In the genomic region with DNA sequence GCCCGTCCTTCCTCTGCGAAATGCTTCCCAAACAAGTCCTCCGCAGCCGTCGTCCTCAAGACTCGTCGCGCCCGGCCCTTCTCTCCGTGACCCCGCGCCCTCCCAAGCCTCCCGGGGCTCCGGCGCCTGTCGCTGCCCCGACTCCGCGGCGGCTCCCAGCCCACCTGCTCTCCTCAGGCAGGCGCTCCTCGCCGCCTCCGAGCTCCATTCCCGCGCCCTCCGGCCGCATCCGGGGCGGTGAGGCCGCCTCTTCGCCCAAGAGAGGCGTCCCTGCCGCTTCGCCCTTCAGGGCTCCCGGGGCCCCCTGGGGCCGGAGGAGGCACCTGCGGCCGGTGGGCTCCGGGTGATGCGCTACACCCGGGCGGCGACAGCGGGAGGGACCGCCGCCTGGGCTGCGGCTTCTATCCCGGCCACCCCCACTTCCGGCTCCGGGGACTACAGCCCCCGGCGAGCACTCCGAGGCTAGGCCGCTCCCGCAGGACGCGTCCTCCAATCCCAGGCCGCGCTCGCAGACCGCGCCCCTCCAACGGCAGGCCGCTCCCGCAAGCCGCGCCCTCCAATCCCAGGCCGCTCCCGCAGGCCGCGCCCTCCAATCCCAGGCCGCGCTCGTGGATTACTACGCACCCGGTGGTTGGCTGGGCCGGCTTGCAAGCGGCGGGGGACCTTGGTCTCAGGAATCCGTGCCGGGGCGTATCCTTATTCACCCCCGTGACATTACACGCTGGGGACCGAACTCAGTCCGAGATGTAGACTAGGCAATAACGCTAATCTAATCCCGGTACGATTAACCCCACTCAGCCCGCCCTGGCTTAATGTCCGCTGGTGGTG, we compare ENCODE assay signal across 8 cellular contexts. TPM values are rescaled to one million over a fixed set of nuclear protein-coding genes. Genes with fewer than 3 reads are reported as not detected.
DNase-seq lines count a peak whose midpoint lies in the region; ATAC-seq and TF ChIP-seq lines count a peak whose summit lies in the region.

A gene (minus strand): TSS at position 414 of the 828 bp plus-strand sequence. CDS start 185 bp downstream, at position 229.

- no peaks in the 10 kb centered on the region for H3K9me3 ChIP-seq in SK-N-SH

- peak; percentile 93 for DNase-seq in NCI-H1092 (lab: John Stamatoyannopoulos, UW)
- peak; percentile 98 for DNase-seq in SK-N-SH
- DNase-seq in activated naive CD4-positive, alpha-beta T cell treated with anti-CD3 and anti-CD28 coated beads, Interleukin-2, amount 50 U/mL, for 16 hours = peak; percentile 96
- peak; percentile 97 for DNase-seq in globus pallidus (ENCODE audit: low spot score)
- DNase-seq in nucleus accumbens (lab: John Stamatoyannopoulos, UW) = peak; percentile 79 to 98 (median 95)
- peak; percentile 95 for DNase-seq in superior temporal gyrus (ENCODE audit: extremely low spot score)

- peaks cover 42% of the 10 kb centered on the region for H3K79me2 ChIP-seq in SK-N-SH (ENCODE audit: insufficient read depth)

- no peaks in the 10 kb centered on the region for H3K9me2 ChIP-seq in SK-N-SH

- peak within 1 kb of the TSS; percentile 79 for H3K9ac ChIP-seq in SK-N-SH

- under 1% methylated on average over 44 of the region's 92 CpGs for WGBS in SK-N-SH (ENCODE audit: low lambda C conversion rate)

- H2AFZ ChIP-seq in SK-N-SH (ENCODE audit: low read depth) = peak within 1 kb of the TSS; percentile 100

- peak; percentile 82 for ATAC-seq in HG02588 (IDR thresholded peaks at IDR 0.05; ENCODE audit: unreplicated experiment)

- CTCF ChIA-PET in SK-N-SH (lab: Yijun Ruan, JAX) = interaction anchor here (1.2 to 1.7 kb wide), 2 partner anchors 12 to 138 kb away, joined by 4 to 5 read pairs; a partner anchor contains a TSS

- TF ChIP-seq RAD21 in SK-N-SH (IDR thresholded peaks at IDR 0.05; ENCODE audit: low read length) = no peak

- POLR2A ChIA-PET in SK-N-SH (lab: Yijun Ruan, JAX) = interaction anchor here (1.0 to 1.5 kb wide), 3 partner anchors 9 to 29 kb away, joined by 3 read pairs; no protein-coding TSS in a partner anchor

- no peaks in the 10 kb centered on the region for H3K36me3 ChIP-seq in SK-N-SH (replicated peaks in 1 of 2; ENCODE audit: control insufficient read depth in 1 of 2, insufficient read depth in 2 of 2, low read length in 1 of 2)

- no peaks in the 10 kb centered on the region for H4K20me1 ChIP-seq in SK-N-SH (ENCODE audit: insufficient read depth)

- H3K4me3 ChIP-seq in GM08714 (ENCODE audit: low read length) (peak within 1 kb of the TSS; percentile 81), SK-N-SH (ENCODE audit: low read depth in 2 of 2, low read length in 1 of 2) (peak within 1 kb of the TSS; percentile 70 to 99)

- H3K27ac ChIP-seq in SK-N-SH (ENCODE audit: low read depth in 2 of 2, low read length in 1 of 2) = peak within 1 kb of the TSS; percentile 68 to 73

- peak within 1 kb of the TSS; percentile 95 for H3K4me2 ChIP-seq in SK-N-SH

- peaks cover 0 to 10% of the 10 kb centered on the region in 2 experiments; a peak in 1 of 4 replicates for H3K4me1 ChIP-seq in SK-N-SH (ENCODE audit: control insufficient read depth in 1 of 2, insufficient read depth in 2 of 2, low read depth in 1 of 2, low read length in 1 of 2)

- H3K27me3 ChIP-seq in SK-N-SH (ENCODE audit: insufficient read depth) = no peaks in the 10 kb centered on the region

- no peak for TF ChIP-seq EP300 in SK-N-SH (IDR thresholded peaks at IDR 0.05; ENCODE audit: borderline replicate concordance in 1 of 2, low read depth in 1 of 2, low read length in 1 of 2)

- no peak for TF ChIP-seq CTCF in SK-N-SH (IDR thresholded peaks at IDR 0.05)

- peaks cover 4% of the 10 kb centered on the region for H3F3A ChIP-seq in SK-N-SH (replicated peaks; ENCODE audit: insufficient read depth)

TF ChIP-seq in SK-N-SH, 30 proteins besides CTCF, POLR2A, EP300 and RAD21 (continues in another document):
- TF ChIP-seq, protein P1, sequence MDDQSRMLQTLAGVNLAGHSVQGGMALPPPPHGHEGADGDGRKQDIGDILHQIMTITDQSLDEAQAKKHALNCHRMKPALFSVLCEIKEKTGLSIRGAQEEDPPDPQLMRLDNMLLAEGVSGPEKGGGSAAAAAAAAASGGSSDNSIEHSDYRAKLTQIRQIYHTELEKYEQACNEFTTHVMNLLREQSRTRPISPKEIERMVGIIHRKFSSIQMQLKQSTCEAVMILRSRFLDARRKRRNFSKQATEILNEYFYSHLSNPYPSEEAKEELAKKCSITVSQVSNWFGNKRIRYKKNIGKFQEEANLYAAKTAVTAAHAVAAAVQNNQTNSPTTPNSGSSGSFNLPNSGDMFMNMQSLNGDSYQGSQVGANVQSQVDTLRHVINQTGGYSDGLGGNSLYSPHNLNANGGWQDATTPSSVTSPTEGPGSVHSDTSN (IDR thresholded peaks at IDR 0.05) = no peak
- TF ChIP-seq, protein P2, sequence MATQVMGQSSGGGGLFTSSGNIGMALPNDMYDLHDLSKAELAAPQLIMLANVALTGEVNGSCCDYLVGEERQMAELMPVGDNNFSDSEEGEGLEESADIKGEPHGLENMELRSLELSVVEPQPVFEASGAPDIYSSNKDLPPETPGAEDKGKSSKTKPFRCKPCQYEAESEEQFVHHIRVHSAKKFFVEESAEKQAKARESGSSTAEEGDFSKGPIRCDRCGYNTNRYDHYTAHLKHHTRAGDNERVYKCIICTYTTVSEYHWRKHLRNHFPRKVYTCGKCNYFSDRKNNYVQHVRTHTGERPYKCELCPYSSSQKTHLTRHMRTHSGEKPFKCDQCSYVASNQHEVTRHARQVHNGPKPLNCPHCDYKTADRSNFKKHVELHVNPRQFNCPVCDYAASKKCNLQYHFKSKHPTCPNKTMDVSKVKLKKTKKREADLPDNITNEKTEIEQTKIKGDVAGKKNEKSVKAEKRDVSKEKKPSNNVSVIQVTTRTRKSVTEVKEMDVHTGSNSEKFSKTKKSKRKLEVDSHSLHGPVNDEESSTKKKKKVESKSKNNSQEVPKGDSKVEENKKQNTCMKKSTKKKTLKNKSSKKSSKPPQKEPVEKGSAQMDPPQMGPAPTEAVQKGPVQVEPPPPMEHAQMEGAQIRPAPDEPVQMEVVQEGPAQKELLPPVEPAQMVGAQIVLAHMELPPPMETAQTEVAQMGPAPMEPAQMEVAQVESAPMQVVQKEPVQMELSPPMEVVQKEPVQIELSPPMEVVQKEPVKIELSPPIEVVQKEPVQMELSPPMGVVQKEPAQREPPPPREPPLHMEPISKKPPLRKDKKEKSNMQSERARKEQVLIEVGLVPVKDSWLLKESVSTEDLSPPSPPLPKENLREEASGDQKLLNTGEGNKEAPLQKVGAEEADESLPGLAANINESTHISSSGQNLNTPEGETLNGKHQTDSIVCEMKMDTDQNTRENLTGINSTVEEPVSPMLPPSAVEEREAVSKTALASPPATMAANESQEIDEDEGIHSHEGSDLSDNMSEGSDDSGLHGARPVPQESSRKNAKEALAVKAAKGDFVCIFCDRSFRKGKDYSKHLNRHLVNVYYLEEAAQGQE (IDR thresholded peaks at IDR 0.05; ENCODE audit: low read depth, low read length) = no peak
- TF ChIP-seq, protein P3, sequence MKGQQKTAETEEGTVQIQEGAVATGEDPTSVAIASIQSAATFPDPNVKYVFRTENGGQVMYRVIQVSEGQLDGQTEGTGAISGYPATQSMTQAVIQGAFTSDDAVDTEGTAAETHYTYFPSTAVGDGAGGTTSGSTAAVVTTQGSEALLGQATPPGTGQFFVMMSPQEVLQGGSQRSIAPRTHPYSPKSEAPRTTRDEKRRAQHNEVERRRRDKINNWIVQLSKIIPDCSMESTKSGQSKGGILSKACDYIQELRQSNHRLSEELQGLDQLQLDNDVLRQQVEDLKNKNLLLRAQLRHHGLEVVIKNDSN (IDR thresholded peaks at IDR 0.05; ENCODE audit: borderline replicate concordance, low read depth) = 0 out of 2 replicates have a peak, but pooled peaks have one; percentile 6
- TF ChIP-seq, protein P4, sequence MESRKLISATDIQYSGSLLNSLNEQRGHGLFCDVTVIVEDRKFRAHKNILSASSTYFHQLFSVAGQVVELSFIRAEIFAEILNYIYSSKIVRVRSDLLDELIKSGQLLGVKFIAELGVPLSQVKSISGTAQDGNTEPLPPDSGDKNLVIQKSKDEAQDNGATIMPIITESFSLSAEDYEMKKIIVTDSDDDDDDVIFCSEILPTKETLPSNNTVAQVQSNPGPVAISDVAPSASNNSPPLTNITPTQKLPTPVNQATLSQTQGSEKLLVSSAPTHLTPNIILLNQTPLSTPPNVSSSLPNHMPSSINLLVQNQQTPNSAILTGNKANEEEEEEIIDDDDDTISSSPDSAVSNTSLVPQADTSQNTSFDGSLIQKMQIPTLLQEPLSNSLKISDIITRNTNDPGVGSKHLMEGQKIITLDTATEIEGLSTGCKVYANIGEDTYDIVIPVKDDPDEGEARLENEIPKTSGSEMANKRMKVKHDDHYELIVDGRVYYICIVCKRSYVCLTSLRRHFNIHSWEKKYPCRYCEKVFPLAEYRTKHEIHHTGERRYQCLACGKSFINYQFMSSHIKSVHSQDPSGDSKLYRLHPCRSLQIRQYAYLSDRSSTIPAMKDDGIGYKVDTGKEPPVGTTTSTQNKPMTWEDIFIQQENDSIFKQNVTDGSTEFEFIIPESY (IDR thresholded peaks at IDR 0.05; ENCODE audit: borderline replicate concordance, low read depth) = no peak
- TF ChIP-seq ELF1 (IDR thresholded peaks at IDR 0.05) (peak; percentile 93), EZH2phosphoT487 (IDR thresholded peaks at IDR 0.05; ENCODE audit: borderline replicate concordance, low read depth) (no peak), TEAD4 (IDR thresholded peaks at IDR 0.05; ENCODE audit: borderline replicate concordance, insufficient read depth) (no peak), TAF1 (IDR thresholded peaks at IDR 0.05; ENCODE audit: borderline replicate concordance, low read depth, low read length) (peak; percentile 70), MEF2A (IDR thresholded peaks at IDR 0.05; ENCODE audit: borderline replicate concordance, low read depth) (no peak), CHD2 (IDR thresholded peaks at IDR 0.05; ENCODE audit: low read length, partially characterized antibody) (peak; percentile 35), JUND (IDR thresholded peaks at IDR 0.05) (no peak), POLR2AphosphoS5 (IDR thresholded peaks at IDR 0.05; ENCODE audit: low read depth, low read length) (peak; percentile 91), GABPA (IDR thresholded peaks at IDR 0.05; ENCODE audit: low read depth) (peak; percentile 62)
- TF ChIP-seq, protein P5, sequence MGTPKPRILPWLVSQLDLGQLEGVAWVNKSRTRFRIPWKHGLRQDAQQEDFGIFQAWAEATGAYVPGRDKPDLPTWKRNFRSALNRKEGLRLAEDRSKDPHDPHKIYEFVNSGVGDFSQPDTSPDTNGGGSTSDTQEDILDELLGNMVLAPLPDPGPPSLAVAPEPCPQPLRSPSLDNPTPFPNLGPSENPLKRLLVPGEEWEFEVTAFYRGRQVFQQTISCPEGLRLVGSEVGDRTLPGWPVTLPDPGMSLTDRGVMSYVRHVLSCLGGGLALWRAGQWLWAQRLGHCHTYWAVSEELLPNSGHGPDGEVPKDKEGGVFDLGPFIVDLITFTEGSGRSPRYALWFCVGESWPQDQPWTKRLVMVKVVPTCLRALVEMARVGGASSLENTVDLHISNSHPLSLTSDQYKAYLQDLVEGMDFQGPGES (IDR thresholded peaks at IDR 0.05; ENCODE audit: low read depth, low read length) = 0 out of 2 replicates have a peak, but pooled peaks have one; percentile 29

RNA-seq across cellular contexts. Expression of the gene that starts here (rescaled TPM):
- 14.1 and 14.9 TPM in 2 replicates for polyA plus RNA-seq in SK-N-SH (2012; rRNA removed)
- polyA plus RNA-seq in SK-N-SH (2012; cell fraction: cytosol; rRNA removed) = 8.0 and 10.3 TPM in 2 replicates
- 24.1 and 28.9 TPM in 2 replicates for polyA plus RNA-seq in SK-N-SH (2012; cell fraction: nucleus; rRNA removed)

Comparison
In these comparisons a context has a peak if more than half of its experiments do, and no peak if none do; other contexts are left out.
1. Peak in every context shown above with its lines: DNase-seq, ATAC-seq, H3K4me3 ChIP-seq and H3K27ac ChIP-seq.